ENCODE assay signal across 9 cellular contexts in genomic region chr7:22452142-22452763, GRCh38. TPM values are rescaled to one million over a fixed set of nuclear protein-coding genes. Genes with fewer than 3 reads are reported as not detected.
DNase-seq lines count a peak whose midpoint lies in the region; ATAC-seq and TF ChIP-seq lines count a peak whose summit lies in the region.
"Had no signal": no experiment of that assay in that cellular context is flagged by ENCODE, and none has a peak within 500 bp of the region (broad histone marks: within the 10 kb centered on the region; RNA-seq: fewer than 3 reads in every experiment).

No MANE protein-coding gene starts in this region.

- peaks cover 3% of the 10 kb centered on the region; the same call in 1 of the 2 replicates for H3K27me3 ChIP-seq in HUES64 (ENCODE audit: insufficient read depth, low read length)
- H3K27me3 ChIP-seq in hepatocyte, result no peaks in the 10 kb centered on the region

- H3K4me1 ChIP-seq in HUES64 (ENCODE audit: insufficient read depth, low read length) (peaks cover 5% of the 10 kb centered on the region; the same call in 1 of the 2 replicates), hepatocyte (ENCODE audit: insufficient read depth) (peaks cover 6% of the 10 kb centered on the region)

- peak; percentile 74 for TF ChIP-seq CTCF in hepatocyte (IDR thresholded peaks at IDR 0.05; ENCODE audit: poor library complexity)
- TF ChIP-seq CTCF in retinal pigment epithelial cell (conservative IDR thresholded peaks at IDR 0.05; ENCODE audit: low read depth, low read length), result peak; percentile 88

- DNase-seq in Caki2 (ENCODE audit: low read depth) (peak; percentile 38), amygdala (lab: John Stamatoyannopoulos, UW) (peak in 46 of 56 donors; percentile 4 to 82 (median 44)), hepatocyte (ENCODE audit: low spot score) (peak; percentile 76), retinal pigment epithelial cell (ENCODE audit: low read depth) (no peak), GOT3 (lab: John Stamatoyannopoulos, UW) (no peak), DMS114 treated with DMSO at 0.1 percent for 48 hours (lab: John Stamatoyannopoulos, UW; ENCODE audit: unreplicated experiment) (no peak)

- 27% methylated on average over 16 of the region's 16 CpGs for WGBS in HUES64
- WGBS in hepatocyte (ENCODE audit: low lambda C conversion rate, missing lambda C conversion rate), result 23% methylated on average over 16 of the region's 16 CpGs

- H3K27ac ChIP-seq in HUES64 (ENCODE audit: low read depth, low read length) (no peak overlapping the region), hepatocyte (no peak overlapping the region)
- H3K27ac ChIP-seq: skin epidermis had no signal

- peak overlapping the region; percentile 48 for H2AFZ ChIP-seq in hepatocyte

- ATAC-seq in GM18517 (IDR thresholded peaks at IDR 0.05; ENCODE audit: unreplicated experiment), result no peak

- H3K4me3 ChIP-seq in HUES64 (ENCODE audit: low read length) (peak overlapping the region; percentile 55), hepatocyte (no peak overlapping the region), retinal pigment epithelial cell (ENCODE audit: low read length) (peak overlapping the region; percentile 35)

- H3K79me2 ChIP-seq in hepatocyte, result no peaks in the 10 kb centered on the region

- in situ Hi-C loops in Caki2 (cut with HindIII; ENCODE audit: low pct_unique_long_range_greater_than_20kb, low sequenced_read_pairs), result no loop called here

- no peaks in the 10 kb centered on the region for H4K20me1 ChIP-seq in hepatocyte (ENCODE audit: insufficient read depth, poor library complexity, severe bottlenecking)

- H3K9me2 ChIP-seq in hepatocyte (replicated peaks; ENCODE audit: insufficient read depth), result no peaks in the 10 kb centered on the region

- peak overlapping the region; percentile 62 for H3K9ac ChIP-seq in HUES64 (ENCODE audit: low read depth, low read length)

- H3K4me2 ChIP-seq in hepatocyte, result peak overlapping the region; percentile 80

- no peaks in the 10 kb centered on the region for H3K36me3 ChIP-seq in HUES64 (ENCODE audit: insufficient read depth, low read length)
- H3K36me3 ChIP-seq in hepatocyte (replicated peaks; ENCODE audit: insufficient read depth, low read depth), result no peaks in the 10 kb centered on the region

- H3K9me3 ChIP-seq in HUES64 (ENCODE audit: insufficient read depth, low read depth, low read length) (no peaks in the 10 kb centered on the region), hepatocyte (ENCODE audit: low read depth) (no peaks in the 10 kb centered on the region)

RNA-seq across cellular contexts. Expression of gene STEAP1B, which starts 47.7 kb away (rescaled TPM):
- not detected in 2 replicates for total RNA-seq in Caki2 (2014; rRNA removed; shearing (Covaris generic); ENCODE audit: low replicate concordance)
- polyA plus RNA-seq in HUES64 (2013, experiment 1 of 2), result 3.5 TPM
- 5.3 TPM for polyA plus RNA-seq in HUES64 (2013, experiment 2 of 2)
- 0.36 TPM in 1 of 2 replicates, not detected in the other for total RNA-seq in hepatocyte
- polyA plus RNA-seq in hepatocyte, result 0.16 and 0.35 TPM in 2 replicates

Comparison
In these comparisons a context has a peak if more than half of its experiments do, and no peak if none do; other contexts are left out.
1. DNase-seq: peak in Caki2 (single experiment), amygdala (46 of 56) and hepatocyte (single experiment); none in retinal pigment epithelial cell (single experiment), GOT3 (single experiment) and DMS114 treated with DMSO at 0.1 percent for 48 hours (single experiment).